Comparison of ENCODE assay signal across 8 cellular contexts in genomic region chr18:2104620-2105462, GRCh38.
DNase-seq lines count a peak whose midpoint lies in the region; TF ChIP-seq lines count a peak whose summit lies in the region.

No MANE protein-coding gene starts in this region.

- WGBS in mesendoderm (ENCODE audit: extremely low coverage, insufficient coverage, low lambda C conversion rate), result no CpG with 5 or more reads among the region's 16 CpGs
- 39 to 40% methylated on average over 16 of the region's 16 CpGs for WGBS in thyroid gland, 2 donors

- no peaks in the 10 kb centered on the region for H3K9me3 ChIP-seq in thyroid gland

- H3K36me3 ChIP-seq in H7 (replicated peaks; ENCODE audit: control insufficient read depth, insufficient read depth, low read length) (no peaks in the 10 kb centered on the region), mesendoderm (ENCODE audit: control insufficient read depth, insufficient read depth, low read length) (no peaks in the 10 kb centered on the region), thyroid gland (no peaks in the 10 kb centered on the region)

- no peak overlapping the region for H3K4me2 ChIP-seq in mesendoderm (ENCODE audit: low read length)

- no peak overlapping the region for H2BK15ac ChIP-seq in mesendoderm (replicated peaks; ENCODE audit: low read depth)

- no peak overlapping the region for H4K8ac ChIP-seq in mesendoderm (ENCODE audit: low read depth, low read length)

- H2AK5ac ChIP-seq in mesendoderm (ENCODE audit: low read length), result no peak overlapping the region

- DNase-seq in NCI-H2029 treated with DMSO at 0.1 percent for 48 hours (lab: John Stamatoyannopoulos, UW), result peak; percentile 11
- DNase-seq in NCI-H2029 (lab: John Stamatoyannopoulos, UW), result no peak
- peak; percentile 55 for DNase-seq in H7
- DNase-seq in LNCaP clone FGC (ENCODE audit: low read depth), result no peak
- peak; percentile 60 for DNase-seq in activated CD4-positive, CD25-positive, alpha-beta regulatory T cell treated with anti-CD3 and anti-CD28 coated beads, Interleukin-2, amount 50 U/mL, for 72 hours
- DNase-seq in ecto neural progenitor cell (ENCODE audit: low spot score), result peak; percentile 62
- DNase-seq in mesendoderm, result peak; percentile 80
- DNase-seq in thyroid gland, result peak; percentile 6 to 12

- intact Hi-C loops in thyroid gland (cut with DNase I), result no loop called here

- H3K27me3 ChIP-seq in H7 (ENCODE audit: control insufficient read depth, insufficient read depth, low read length) (no peaks in the 10 kb centered on the region), mesendoderm (ENCODE audit: insufficient read depth, low read length, poor library complexity) (no peaks in the 10 kb centered on the region), thyroid gland (no peaks in the 10 kb centered on the region)

- H3K23ac ChIP-seq in mesendoderm (ENCODE audit: low read length), result no peak overlapping the region

- no peak overlapping the region for H3K18ac ChIP-seq in mesendoderm (ENCODE audit: low read length)

- no peak overlapping the region for H2BK5ac ChIP-seq in mesendoderm (ENCODE audit: low read length)

- TF ChIP-seq CTCF in LNCaP clone FGC (IDR thresholded peaks at IDR 0.05; ENCODE audit: control insufficient read depth, extremely low read depth, insufficient read depth) (peak; percentile 93), thyroid gland (IDR thresholded peaks at IDR 0.05) (peak in 4 of 6 experiments; percentile 14 to 42 (median 23))

- H2BK120ac ChIP-seq in mesendoderm (ENCODE audit: low read depth, low read length), result no peak overlapping the region

- H3K9ac ChIP-seq in mesendoderm (ENCODE audit: low read length), result no peak overlapping the region

- no peaks in the 10 kb centered on the region for H3K79me1 ChIP-seq in mesendoderm (ENCODE audit: low read length)

- no peak overlapping the region for H3K4me3 ChIP-seq in H7 (ENCODE audit: insufficient read depth, low read depth, low read length)
- no peak overlapping the region for H3K4me3 ChIP-seq in LNCaP clone FGC (ENCODE audit: low read depth, low read length)
- H3K4me3 ChIP-seq in mesendoderm (ENCODE audit: low read length), result no peak overlapping the region
- H3K4me3 ChIP-seq in thyroid gland (replicated peaks in 1 of 3), result no peak overlapping the region

- no peak overlapping the region for H3K56ac ChIP-seq in mesendoderm (ENCODE audit: low read length)

- TF ChIP-seq POLR2A in thyroid gland (IDR thresholded peaks at IDR 0.05), result no peak

- H3K4ac ChIP-seq in mesendoderm (ENCODE audit: low read depth, low read length), result no peak overlapping the region

- H3K4me1 ChIP-seq in mesendoderm (ENCODE audit: control insufficient read depth, low read depth, low read length), result no peaks in the 10 kb centered on the region
- H3K4me1 ChIP-seq in thyroid gland, result no peaks in the 10 kb centered on the region

- no peaks in the 10 kb centered on the region for H3K79me2 ChIP-seq in mesendoderm (ENCODE audit: control insufficient read depth, insufficient read depth, low read length)

- no peak overlapping the region for H4K5ac ChIP-seq in mesendoderm (ENCODE audit: low read length)

- H3K27ac ChIP-seq in mesendoderm (ENCODE audit: low read depth, low read length) (no peak overlapping the region), thyroid gland (no peak overlapping the region)

Comparison
In these comparisons a context has a peak if more than half of its experiments do, and no peak if none do; other contexts are left out.
1. DNase-seq: peak in NCI-H2029 treated with DMSO at 0.1 percent for 48 hours (single experiment), H7 (single experiment), activated CD4-positive, CD25-positive, alpha-beta regulatory T cell treated with anti-CD3 and anti-CD28 coated beads, Interleukin-2, amount 50 U/mL, for 72 hours (single experiment), ecto neural progenitor cell (single experiment), mesendoderm (single experiment) and thyroid gland (2 of 2); none in NCI-H2029 (single experiment) and LNCaP clone FGC (single experiment).